22 cellular contexts compared by ENCODE assay signal in the genomic region with DNA sequence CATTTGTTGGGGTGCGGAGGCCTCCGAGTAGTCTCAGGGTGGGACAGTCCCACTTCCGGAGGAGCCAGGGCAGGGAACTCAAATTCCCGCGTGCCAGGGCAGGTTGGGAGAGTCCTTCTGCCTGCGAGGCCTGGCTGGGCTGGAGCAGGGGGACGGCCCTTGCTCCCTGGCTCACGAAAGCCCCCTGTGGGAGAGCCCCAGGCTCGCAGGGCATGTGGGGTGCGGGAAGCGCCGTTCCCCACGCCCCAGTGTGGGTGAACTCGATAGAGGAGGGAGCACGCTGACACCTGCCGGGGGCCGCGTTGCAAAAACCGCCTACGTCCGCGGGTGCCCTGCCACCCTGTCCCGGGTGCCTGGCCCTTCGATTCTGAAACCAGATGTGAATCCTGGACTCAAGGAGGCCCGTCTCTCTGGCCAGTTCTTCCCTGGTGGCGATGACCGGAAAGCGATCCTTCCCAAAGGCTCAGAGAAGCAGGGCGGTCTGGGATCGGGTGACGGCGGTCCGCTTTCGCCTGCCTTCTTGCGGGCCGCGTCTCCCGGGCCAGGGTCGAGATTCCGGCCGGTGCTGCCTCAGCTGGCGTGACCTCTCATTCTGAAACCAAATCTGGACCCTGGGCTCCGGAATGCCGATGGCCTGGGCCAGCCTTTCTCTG.
DNase-seq lines count a peak whose midpoint lies in the region; ATAC-seq and TF ChIP-seq lines count a peak whose summit lies in the region.
"Had no signal": no experiment of that assay in that cellular context is flagged by ENCODE, and none has a peak within 500 bp of the region (broad histone marks: within the 10 kb centered on the region; RNA-seq: fewer than 3 reads in every experiment).

No MANE protein-coding gene starts in this region.

- peak overlapping the region; percentile 17 for H3K23ac ChIP-seq in neuronal stem cell (ENCODE audit: low read depth, low read length, poor library complexity)

- no peak overlapping the region for H4K8ac ChIP-seq in neuronal stem cell (ENCODE audit: low read depth, low read length)

- no peak overlapping the region for H2AK5ac ChIP-seq in neuronal stem cell (ENCODE audit: low read depth, low read length)

- H2AFZ ChIP-seq in neuronal stem cell (ENCODE audit: low read length), result no peak overlapping the region
- H2AFZ ChIP-seq: parathyroid adenoma had no signal

- H2BK5ac ChIP-seq in neuronal stem cell (ENCODE audit: low read length), result no peak overlapping the region

- H3K4ac ChIP-seq in neuronal stem cell (ENCODE audit: low read length), result no peak overlapping the region

- no peak overlapping the region for H2BK12ac ChIP-seq in neuronal stem cell (ENCODE audit: low read length)

- H3K4me1 Mint-ChIP-seq in activated naive CD4-positive, alpha-beta T cell treated with anti-CD3 and anti-CD28 coated beads, Interleukin-2, amount 10 ng/mL, durations not matched to agents 7 days and 5 days, result peaks cover 10% of the 10 kb centered on the region
- H3K4me1 Mint-ChIP-seq in endothelial cell (ENCODE audit: unreplicated experiment), result peaks cover 2% of the 10 kb centered on the region
- H3K4me1 Mint-ChIP-seq: IgD-negative memory B cell, nephron progenitor cell had no signal

- no peak overlapping the region for H3K4me2 ChIP-seq in neuronal stem cell (ENCODE audit: insufficient read depth, low read length, poor library complexity, severe bottlenecking)

- no peaks in the 10 kb centered on the region for H3K36me3 ChIP-seq in H7 (replicated peaks; ENCODE audit: control insufficient read depth, insufficient read depth, low read length)
- no peaks in the 10 kb centered on the region for H3K36me3 ChIP-seq in neuronal stem cell (replicated peaks in 1 of 2; ENCODE audit: control insufficient read depth in 2 of 2, insufficient read depth in 2 of 2, low read length in 2 of 2)
- H3K36me3 ChIP-seq: brain microvascular endothelial cell, right lobe of liver had no signal

- CTCF ChIA-PET in activated naive CD4-positive, alpha-beta T cell treated with anti-CD3 and anti-CD28 coated beads, Interleukin-2, amount 10 ng/mL, durations not matched to agents 7 days and 5 days (lab: Charles Lee), result no interaction called here

- peak; percentile 26 for DNase-seq in activated naive CD4-positive, alpha-beta T cell treated with anti-CD3 and anti-CD28 coated beads, Interleukin-2, amount 10 ng/mL, durations not matched to agents 7 days and 5 days
- no peak for DNase-seq in activated naive CD4-positive, alpha-beta T cell (lab: John Stamatoyannopoulos, UW)
- DNase-seq in H7, result peak; percentile 33
- DNase-seq in endothelial cell (ENCODE audit: low spot score), result no peak
- DNase-seq in neuronal stem cell (ENCODE audit: low spot score), result no peak
- no peak for DNase-seq in NCI-H524 treated with DMSO at 0.1 percent for 48 hours (lab: John Stamatoyannopoulos, UW)
- DNase-seq: activated CD8-positive, alpha-beta T cell treated with anti-CD3 and anti-CD28 coated beads for 36 hours; activated T-cell treated with anti-CD3 and anti-CD28 coated beads, Interleukin-2, amount 50 U/mL, for 48 hours; brain microvascular endothelial cell; left colon; NCI-H1436; nephron progenitor cell; right lobe of liver; stimulated activated CD8-positive, alpha-beta memory T cell treated with anti-CD3 and anti-CD28 coated beads, Interleukin-4, amount 100 ng/mL, for 48 hours had no signal

- no peak overlapping the region for H3K27ac Mint-ChIP-seq in activated naive CD4-positive, alpha-beta T cell treated with anti-CD3 and anti-CD28 coated beads, Interleukin-2, amount 10 ng/mL, durations not matched to agents 7 days and 5 days
- H3K27ac Mint-ChIP-seq in endothelial cell (ENCODE audit: unreplicated experiment), result peak overlapping the region; percentile 36
- H3K27ac Mint-ChIP-seq: activated CD8-positive, alpha-beta T cell treated with anti-CD3 and anti-CD28 coated beads for 36 hours; IgD-negative memory B cell; nephron progenitor cell had no signal

- ATAC-seq in activated CD4-positive, CD25-positive, alpha-beta regulatory T cell treated with anti-CD3 and anti-CD28 coated beads, Interleukin-2, amount 50 U/mL, for 24 hours, result no peak
- no peak for ATAC-seq in GM18858 (IDR thresholded peaks at IDR 0.05; ENCODE audit: unreplicated experiment)
- ATAC-seq: activated CD8-positive, alpha-beta T cell treated with anti-CD3 and anti-CD28 coated beads for 36 hours; HCT116; left colon had no signal

- no peak for TF ChIP-seq CTCF in endothelial cell (IDR thresholded peaks at IDR 0.05; ENCODE audit: unreplicated experiment)

- H2BK15ac ChIP-seq in neuronal stem cell (ENCODE audit: low read length), result no peak overlapping the region

- no peak overlapping the region for H3K14ac ChIP-seq in neuronal stem cell (ENCODE audit: low read length)

- H3K9ac ChIP-seq in neuronal stem cell (ENCODE audit: low read depth, low read length, poor library complexity), result no peak overlapping the region
- H3K9ac ChIP-seq: parathyroid adenoma had no signal

- peaks cover 29% of the 10 kb centered on the region for H3K9me3 Mint-ChIP-seq in activated naive CD4-positive, alpha-beta T cell treated with anti-CD3 and anti-CD28 coated beads, Interleukin-2, amount 10 ng/mL, durations not matched to agents 7 days and 5 days
- H3K9me3 Mint-ChIP-seq in endothelial cell (ENCODE audit: unreplicated experiment), result peaks cover 47% of the 10 kb centered on the region

- H3K4me1 ChIP-seq in neuronal stem cell (ENCODE audit: control insufficient read depth in 2 of 2, insufficient read depth in 1 of 2, low read depth in 1 of 2, low read length in 2 of 2), result no peaks in the 10 kb centered on the region
- H3K4me1 ChIP-seq: parathyroid adenoma, right lobe of liver had no signal

- H3K27me3 ChIP-seq in H7 (ENCODE audit: control insufficient read depth, insufficient read depth, low read length) (peaks cover 1% of the 10 kb centered on the region; the same call in 1 of the 2 replicates), neuronal stem cell (ENCODE audit: control insufficient read depth in 3 of 3, insufficient read depth in 3 of 3, low read depth in 1 of 3, low read length in 3 of 3) (no peaks in the 10 kb centered on the region)
- H3K27me3 ChIP-seq: brain microvascular endothelial cell, right lobe of liver had no signal

- H4K91ac ChIP-seq in neuronal stem cell (ENCODE audit: low read depth, low read length, poor library complexity), result no peak overlapping the region

- H3K4me3 Mint-ChIP-seq in activated naive CD4-positive, alpha-beta T cell treated with anti-CD3 and anti-CD28 coated beads, Interleukin-2, amount 10 ng/mL, durations not matched to agents 7 days and 5 days, result peak overlapping the region; percentile 62
- no peak overlapping the region for H3K4me3 Mint-ChIP-seq in endothelial cell (ENCODE audit: unreplicated experiment)
- H3K4me3 Mint-ChIP-seq: activated CD8-positive, alpha-beta T cell treated with anti-CD3 and anti-CD28 coated beads for 36 hours; nephron progenitor cell had no signal

- H3K9me3 ChIP-seq in neuronal stem cell (replicated peaks in 1 of 2; ENCODE audit: control insufficient read depth in 2 of 2, insufficient read depth in 1 of 2, low read depth in 1 of 2, low read length in 2 of 2), result peaks cover 0 to 17% of the 10 kb centered on the region in 2 donors
- H3K9me3 ChIP-seq: right lobe of liver had no signal

- H3K18ac ChIP-seq in neuronal stem cell (ENCODE audit: low read length), result no peak overlapping the region

- H3K27me3 Mint-ChIP-seq in activated naive CD4-positive, alpha-beta T cell treated with anti-CD3 and anti-CD28 coated beads, Interleukin-2, amount 10 ng/mL, durations not matched to agents 7 days and 5 days, result peaks cover 62% of the 10 kb centered on the region
- peaks cover 35% of the 10 kb centered on the region for H3K27me3 Mint-ChIP-seq in endothelial cell (ENCODE audit: unreplicated experiment)
- H3K27me3 Mint-ChIP-seq: IgD-negative memory B cell had no signal

- H2BK120ac ChIP-seq in neuronal stem cell (ENCODE audit: low read depth, low read length), result no peak overlapping the region

- H3K4me3 ChIP-seq in H7 (ENCODE audit: insufficient read depth, low read depth, low read length) (no peak overlapping the region), neuronal stem cell (ENCODE audit: low read length in 2 of 2) (peak overlapping the region in 1 of 2 donors; percentile 49)
- H3K4me3 ChIP-seq: right lobe of liver, SK-N-MC had no signal

- no peak overlapping the region for H3K27ac ChIP-seq in neuronal stem cell (replicated peaks; ENCODE audit: low read length)
- H3K27ac ChIP-seq: brain microvascular endothelial cell, C4-2B, parathyroid adenoma, right lobe of liver, SK-N-MC, VCaP had no signal

- peaks cover 1% of the 10 kb centered on the region for H3K79me1 ChIP-seq in neuronal stem cell (ENCODE audit: low read depth, low read length)

- no CpG with 5 or more reads among the region's 44 CpGs for WGBS in neuronal stem cell (ENCODE audit: extremely low coverage in 2 of 2, insufficient read length in 2 of 2, insufficient replicate concordance in 1 of 2), 2 donors

- H3K36me3 Mint-ChIP-seq in activated naive CD4-positive, alpha-beta T cell treated with anti-CD3 and anti-CD28 coated beads, Interleukin-2, amount 10 ng/mL, durations not matched to agents 7 days and 5 days, result peaks cover 5% of the 10 kb centered on the region
- H3K36me3 Mint-ChIP-seq in endothelial cell (ENCODE audit: low read depth, unreplicated experiment), result peaks cover 38% of the 10 kb centered on the region
- H3K36me3 Mint-ChIP-seq: IgD-negative memory B cell had no signal

Comparison
In these comparisons a context has a peak if more than half of its experiments do, and no peak if none do; other contexts are left out.
1. DNase-seq: peak in activated naive CD4-positive, alpha-beta T cell treated with anti-CD3 and anti-CD28 coated beads, Interleukin-2, amount 10 ng/mL, durations not matched to agents 7 days and 5 days (single experiment) and H7 (single experiment); none in activated naive CD4-positive, alpha-beta T cell (0 of 4), endothelial cell (single experiment), neuronal stem cell (single experiment) and NCI-H524 treated with DMSO at 0.1 percent for 48 hours (single experiment).